In the genomic region with DNA sequence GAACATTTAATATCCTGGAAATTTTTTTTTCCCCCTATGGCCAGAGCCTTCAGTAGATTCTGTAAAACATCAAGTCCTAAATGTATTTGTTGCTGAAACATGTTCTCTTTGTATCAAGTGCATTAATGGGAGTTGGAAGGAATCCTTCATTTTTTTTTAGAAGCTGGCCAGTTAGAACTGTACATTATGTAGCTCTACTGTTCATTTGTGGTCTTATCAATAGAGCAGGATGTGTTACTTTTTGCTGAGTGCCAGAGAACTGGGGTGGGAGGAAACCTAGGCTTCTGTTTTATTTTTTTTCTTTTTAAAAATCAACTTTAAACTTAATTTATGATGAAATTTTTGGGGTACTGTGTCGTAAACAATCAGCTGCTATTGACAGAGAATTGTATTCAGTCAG, we compare ENCODE assay signal across 16 cellular contexts. TPM values are rescaled to one million over a fixed set of nuclear protein-coding genes. Genes with fewer than 3 reads are reported as not detected.
DNase-seq lines count a peak whose midpoint lies in the region; ATAC-seq and TF ChIP-seq lines count a peak whose summit lies in the region.
"Had no signal": no experiment of that assay in that cellular context is flagged by ENCODE, and none has a peak within 500 bp of the region (broad histone marks: within the 10 kb centered on the region; RNA-seq: fewer than 3 reads in every experiment).

No MANE protein-coding gene starts in this region.

- H3K4me1 Mint-ChIP-seq in brain, result peaks cover 27% of the 10 kb centered on the region

- ATAC-seq in left ventricle myocardium superior, result peak; percentile 24
- ATAC-seq in Right ventricle myocardium inferior, result no peak
- ATAC-seq in HG03097 (IDR thresholded peaks at IDR 0.05; ENCODE audit: low FRiP score, unreplicated experiment), result no peak
- ATAC-seq: GM23338, HepG2 had no signal

- no peaks in the 10 kb centered on the region for H3K9me3 Mint-ChIP-seq in brain
- H3K9me3 Mint-ChIP-seq: CD4-positive, alpha-beta T cell; GM23338; IgD-negative memory B cell had no signal

- peaks cover 30% of the 10 kb centered on the region for H3K27me3 Mint-ChIP-seq in brain
- H3K27me3 Mint-ChIP-seq: IgD-negative memory B cell had no signal

- H3K36me3 Mint-ChIP-seq in brain, result no peaks in the 10 kb centered on the region
- H3K36me3 Mint-ChIP-seq: IgD-negative memory B cell had no signal

- H3K27ac Mint-ChIP-seq in brain, result peak overlapping the region in 3 of 5 experiments; percentile 33 to 62 (median 35)
- H3K27ac Mint-ChIP-seq: CD4-positive, alpha-beta T cell; GM23338; IgD-negative memory B cell had no signal

- no peak for TF ChIP-seq CTCF in brain (conservative IDR thresholded peaks at IDR 0.05)

- intact Hi-C loops in left ventricle myocardium superior (cut with micrococcal nuclease) (no loop called here), Right ventricle myocardium inferior (cut with DNase I) (no loop called here)

- DNase-seq in left ventricle myocardium superior (no peak), Right ventricle myocardium inferior (ENCODE audit: missing footprints) (no peak), OCI-M1 (lab: John Stamatoyannopoulos, UW) (peak; percentile 52), CD1c-positive myeloid dendritic cell (ENCODE audit: extremely low spot score) (no peak), HK-2 (ENCODE audit: unreplicated experiment) (no peak)
- DNase-seq: ACHN; BE2C; C1 segment of cervical spinal cord; Caco-2; CD4-positive, alpha-beta T cell; HCEC 1CT had no signal

- H3K4me3 Mint-ChIP-seq in brain, result peak overlapping the region in 1 of 5 experiments; percentile 65
- H3K4me3 Mint-ChIP-seq: CD4-positive, alpha-beta T cell; GM23338 had no signal

RNA-seq across cellular contexts. Expression of gene PIP5K1B, which starts 5.0 kb away (rescaled TPM):
- total RNA-seq in left ventricle myocardium superior (85.3 TPM), Right ventricle myocardium inferior (60.6 TPM)
- polyA plus RNA-seq in brain (ENCODE audit: insufficient read depth, low read depth, low replicate concordance), result 2.5 TPM
- total RNA-seq: CD4-positive, alpha-beta T cell had no signal
